ENCODE assay signal across 1 cellular context in the genomic region with DNA sequence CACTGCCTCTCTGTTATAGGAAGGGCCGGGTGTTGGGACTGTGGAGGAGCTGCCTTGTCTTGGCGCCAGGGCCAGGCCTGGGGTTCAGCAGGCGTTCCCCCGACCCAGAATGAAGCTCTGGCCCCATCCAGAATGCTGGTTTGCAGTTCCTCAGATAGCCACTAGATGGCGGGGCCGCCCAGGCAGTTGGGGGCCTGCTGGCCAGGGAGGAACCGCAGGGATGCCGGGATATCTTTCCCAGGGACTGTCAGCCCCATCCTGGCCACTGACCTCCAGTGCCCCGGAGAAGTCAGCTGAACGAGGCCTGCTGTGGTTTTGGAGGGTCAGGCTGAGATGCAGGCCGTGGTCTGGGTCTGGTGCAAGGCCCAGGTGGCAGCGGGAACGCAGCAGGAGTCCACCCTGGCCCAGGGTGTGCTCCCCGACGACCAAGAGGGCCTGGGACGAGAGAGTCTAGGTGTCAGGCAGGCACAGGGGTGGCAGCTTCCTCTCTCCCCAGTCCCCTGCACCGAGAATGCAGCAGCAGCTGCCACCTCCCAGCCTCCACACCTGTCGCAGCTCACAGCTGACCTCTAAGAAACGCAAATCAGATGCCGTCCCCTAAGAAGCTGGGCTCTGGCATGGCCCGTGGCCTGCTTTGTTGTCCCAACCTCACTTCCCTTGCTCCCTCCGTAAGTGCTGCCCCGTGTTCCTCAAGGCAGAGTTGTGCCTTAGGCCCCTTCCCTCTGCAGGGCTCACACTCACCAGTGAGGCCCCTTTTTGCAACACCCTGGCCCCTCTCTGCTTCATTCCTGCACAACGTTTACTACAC.
TF ChIP-seq lines count a peak whose summit lies in the region.

No MANE protein-coding gene starts in this region.

TF ChIP-seq in HepG2, 621 proteins besides CTCF, POLR2A, EP300 and RAD21 (continued from another document and continues in another):
- no peak for TF ChIP-seq SRSF9 (IDR thresholded peaks at IDR 0.05; ENCODE audit: borderline replicate concordance, insufficient read depth, low read depth, low read length, poor library complexity, severe bottlenecking)
- no peak for TF ChIP-seq TCF7 (IDR thresholded peaks at IDR 0.05; ENCODE audit: low read depth)
- TF ChIP-seq, protein P1, sequence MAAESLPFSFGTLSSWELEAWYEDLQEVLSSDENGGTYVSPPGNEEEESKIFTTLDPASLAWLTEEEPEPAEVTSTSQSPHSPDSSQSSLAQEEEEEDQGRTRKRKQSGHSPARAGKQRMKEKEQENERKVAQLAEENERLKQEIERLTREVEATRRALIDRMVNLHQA (CRISPR knock-in tag; IDR thresholded peaks at IDR 0.05) = no peak
- TF ChIP-seq NR2C2 (CRISPR knock-in tag; IDR thresholded peaks at IDR 0.05; ENCODE audit: borderline replicate concordance) = peak; percentile 24; the same call in 1 of the 2 replicates
- TF ChIP-seq, protein P2, sequence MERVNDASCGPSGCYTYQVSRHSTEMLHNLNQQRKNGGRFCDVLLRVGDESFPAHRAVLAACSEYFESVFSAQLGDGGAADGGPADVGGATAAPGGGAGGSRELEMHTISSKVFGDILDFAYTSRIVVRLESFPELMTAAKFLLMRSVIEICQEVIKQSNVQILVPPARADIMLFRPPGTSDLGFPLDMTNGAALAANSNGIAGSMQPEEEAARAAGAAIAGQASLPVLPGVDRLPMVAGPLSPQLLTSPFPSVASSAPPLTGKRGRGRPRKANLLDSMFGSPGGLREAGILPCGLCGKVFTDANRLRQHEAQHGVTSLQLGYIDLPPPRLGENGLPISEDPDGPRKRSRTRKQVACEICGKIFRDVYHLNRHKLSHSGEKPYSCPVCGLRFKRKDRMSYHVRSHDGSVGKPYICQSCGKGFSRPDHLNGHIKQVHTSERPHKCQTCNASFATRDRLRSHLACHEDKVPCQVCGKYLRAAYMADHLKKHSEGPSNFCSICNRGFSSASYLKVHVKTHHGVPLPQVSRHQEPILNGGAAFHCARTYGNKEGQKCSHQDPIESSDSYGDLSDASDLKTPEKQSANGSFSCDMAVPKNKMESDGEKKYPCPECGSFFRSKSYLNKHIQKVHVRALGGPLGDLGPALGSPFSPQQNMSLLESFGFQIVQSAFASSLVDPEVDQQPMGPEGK (CRISPR knock-in tag; IDR thresholded peaks at IDR 0.05) = peak; percentile 88
- peak; percentile 90; the same call in 1 of the 2 replicates for TF ChIP-seq KDM2A (CRISPR knock-in tag; IDR thresholded peaks at IDR 0.05; ENCODE audit: borderline replicate concordance, low read depth)
- peak; percentile 93 for TF ChIP-seq RBM39 (IDR thresholded peaks at IDR 0.05; ENCODE audit: low read depth, low read length, poor library complexity, severe bottlenecking)
- TF ChIP-seq, protein P3, sequence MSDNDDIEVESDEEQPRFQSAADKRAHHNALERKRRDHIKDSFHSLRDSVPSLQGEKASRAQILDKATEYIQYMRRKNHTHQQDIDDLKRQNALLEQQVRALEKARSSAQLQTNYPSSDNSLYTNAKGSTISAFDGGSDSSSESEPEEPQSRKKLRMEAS (IDR thresholded peaks at IDR 0.05) = peak; percentile 53; the same call in 1 of the 2 replicates
- TF ChIP-seq ONECUT2 (CRISPR knock-in tag; IDR thresholded peaks at IDR 0.05) = no peak
- no peak for TF ChIP-seq ZNF75D (CRISPR knock-in tag; IDR thresholded peaks at IDR 0.05; ENCODE audit: borderline replicate concordance)
- TF ChIP-seq, protein P4, sequence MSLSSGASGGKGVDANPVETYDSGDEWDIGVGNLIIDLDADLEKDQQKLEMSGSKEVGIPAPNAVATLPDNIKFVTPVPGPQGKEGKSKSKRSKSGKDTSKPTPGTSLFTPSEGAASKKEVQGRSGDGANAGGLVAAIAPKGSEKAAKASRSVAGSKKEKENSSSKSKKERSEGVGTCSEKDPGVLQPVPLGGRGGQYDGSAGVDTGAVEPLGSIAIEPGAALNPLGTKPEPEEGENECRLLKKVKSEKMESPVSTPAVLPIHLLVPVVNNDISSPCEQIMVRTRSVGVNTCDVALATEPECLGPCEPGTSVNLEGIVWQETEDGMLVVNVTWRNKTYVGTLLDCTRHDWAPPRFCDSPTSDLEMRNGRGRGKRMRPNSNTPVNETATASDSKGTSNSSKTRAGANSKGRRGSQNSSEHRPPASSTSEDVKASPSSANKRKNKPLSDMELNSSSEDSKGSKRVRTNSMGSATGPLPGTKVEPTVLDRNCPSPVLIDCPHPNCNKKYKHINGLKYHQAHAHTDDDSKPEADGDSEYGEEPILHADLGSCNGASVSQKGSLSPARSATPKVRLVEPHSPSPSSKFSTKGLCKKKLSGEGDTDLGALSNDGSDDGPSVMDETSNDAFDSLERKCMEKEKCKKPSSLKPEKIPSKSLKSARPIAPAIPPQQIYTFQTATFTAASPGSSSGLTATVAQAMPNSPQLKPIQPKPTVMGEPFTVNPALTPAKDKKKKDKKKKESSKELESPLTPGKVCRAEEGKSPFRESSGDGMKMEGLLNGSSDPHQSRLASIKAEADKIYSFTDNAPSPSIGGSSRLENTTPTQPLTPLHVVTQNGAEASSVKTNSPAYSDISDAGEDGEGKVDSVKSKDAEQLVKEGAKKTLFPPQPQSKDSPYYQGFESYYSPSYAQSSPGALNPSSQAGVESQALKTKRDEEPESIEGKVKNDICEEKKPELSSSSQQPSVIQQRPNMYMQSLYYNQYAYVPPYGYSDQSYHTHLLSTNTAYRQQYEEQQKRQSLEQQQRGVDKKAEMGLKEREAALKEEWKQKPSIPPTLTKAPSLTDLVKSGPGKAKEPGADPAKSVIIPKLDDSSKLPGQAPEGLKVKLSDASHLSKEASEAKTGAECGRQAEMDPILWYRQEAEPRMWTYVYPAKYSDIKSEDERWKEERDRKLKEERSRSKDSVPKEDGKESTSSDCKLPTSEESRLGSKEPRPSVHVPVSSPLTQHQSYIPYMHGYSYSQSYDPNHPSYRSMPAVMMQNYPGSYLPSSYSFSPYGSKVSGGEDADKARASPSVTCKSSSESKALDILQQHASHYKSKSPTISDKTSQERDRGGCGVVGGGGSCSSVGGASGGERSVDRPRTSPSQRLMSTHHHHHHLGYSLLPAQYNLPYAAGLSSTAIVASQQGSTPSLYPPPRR (CRISPR knock-in tag; IDR thresholded peaks at IDR 0.05; ENCODE audit: borderline replicate concordance) = no peak
- TF ChIP-seq RFX5 (IDR thresholded peaks at IDR 0.05; ENCODE audit: low read depth, low read length) = no peak
- TF ChIP-seq KLF15 (CRISPR knock-in tag; IDR thresholded peaks at IDR 0.05; ENCODE audit: borderline replicate concordance) = peak; percentile 17; the same call in 1 of the 2 replicates
- TF ChIP-seq, protein P5, sequence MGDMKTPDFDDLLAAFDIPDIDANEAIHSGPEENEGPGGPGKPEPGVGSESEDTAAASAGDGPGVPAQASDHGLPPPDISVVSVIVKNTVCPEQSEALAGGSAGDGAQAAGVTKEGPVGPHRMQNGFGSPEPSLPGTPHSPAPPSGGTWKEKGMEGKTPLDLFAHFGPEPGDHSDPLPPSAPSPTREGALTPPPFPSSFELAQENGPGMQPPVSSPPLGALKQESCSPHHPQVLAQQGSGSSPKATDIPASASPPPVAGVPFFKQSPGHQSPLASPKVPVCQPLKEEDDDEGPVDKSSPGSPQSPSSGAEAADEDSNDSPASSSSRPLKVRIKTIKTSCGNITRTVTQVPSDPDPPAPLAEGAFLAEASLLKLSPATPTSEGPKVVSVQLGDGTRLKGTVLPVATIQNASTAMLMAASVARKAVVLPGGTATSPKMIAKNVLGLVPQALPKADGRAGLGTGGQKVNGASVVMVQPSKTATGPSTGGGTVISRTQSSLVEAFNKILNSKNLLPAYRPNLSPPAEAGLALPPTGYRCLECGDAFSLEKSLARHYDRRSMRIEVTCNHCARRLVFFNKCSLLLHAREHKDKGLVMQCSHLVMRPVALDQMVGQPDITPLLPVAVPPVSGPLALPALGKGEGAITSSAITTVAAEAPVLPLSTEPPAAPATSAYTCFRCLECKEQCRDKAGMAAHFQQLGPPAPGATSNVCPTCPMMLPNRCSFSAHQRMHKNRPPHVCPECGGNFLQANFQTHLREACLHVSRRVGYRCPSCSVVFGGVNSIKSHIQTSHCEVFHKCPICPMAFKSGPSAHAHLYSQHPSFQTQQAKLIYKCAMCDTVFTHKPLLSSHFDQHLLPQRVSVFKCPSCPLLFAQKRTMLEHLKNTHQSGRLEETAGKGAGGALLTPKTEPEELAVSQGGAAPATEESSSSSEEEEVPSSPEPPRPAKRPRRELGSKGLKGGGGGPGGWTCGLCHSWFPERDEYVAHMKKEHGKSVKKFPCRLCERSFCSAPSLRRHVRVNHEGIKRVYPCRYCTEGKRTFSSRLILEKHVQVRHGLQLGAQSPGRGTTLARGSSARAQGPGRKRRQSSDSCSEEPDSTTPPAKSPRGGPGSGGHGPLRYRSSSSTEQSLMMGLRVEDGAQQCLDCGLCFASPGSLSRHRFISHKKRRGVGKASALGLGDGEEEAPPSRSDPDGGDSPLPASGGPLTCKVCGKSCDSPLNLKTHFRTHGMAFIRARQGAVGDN (CRISPR knock-in tag; IDR thresholded peaks at IDR 0.05) = peak; percentile 98
- TF ChIP-seq TOE1 (CRISPR knock-in tag; IDR thresholded peaks at IDR 0.05) = no peak; the same call in 1 of the 2 replicates
- TF ChIP-seq JUND (CRISPR knock-in tag; IDR thresholded peaks at IDR 0.05) = no peak
- no peak for TF ChIP-seq ZFP62 (CRISPR knock-in tag; IDR thresholded peaks at IDR 0.05)
- no peak for TF ChIP-seq ZNF333 (CRISPR knock-in tag; IDR thresholded peaks at IDR 0.05; ENCODE audit: borderline replicate concordance)
- TF ChIP-seq ZFX (CRISPR knock-in tag; IDR thresholded peaks at IDR 0.05; ENCODE audit: low read depth) = peak; percentile 97
- TF ChIP-seq CREB1 (IDR thresholded peaks at IDR 0.05) = no peak
- no peak for TF ChIP-seq CREB1 (CRISPR knock-in tag; IDR thresholded peaks at IDR 0.05)
- peak; percentile 84; the same call in 1 of the 2 replicates for TF ChIP-seq ZNF749 (CRISPR knock-in tag; IDR thresholded peaks at IDR 0.05; ENCODE audit: borderline replicate concordance)
- TF ChIP-seq ZNF331 (CRISPR knock-in tag; IDR thresholded peaks at IDR 0.05) = peak; percentile 33
- peak; percentile 40; the same call in 1 of the 2 replicates for TF ChIP-seq SP2 (CRISPR knock-in tag; IDR thresholded peaks at IDR 0.05)
- TF ChIP-seq, protein P6, sequence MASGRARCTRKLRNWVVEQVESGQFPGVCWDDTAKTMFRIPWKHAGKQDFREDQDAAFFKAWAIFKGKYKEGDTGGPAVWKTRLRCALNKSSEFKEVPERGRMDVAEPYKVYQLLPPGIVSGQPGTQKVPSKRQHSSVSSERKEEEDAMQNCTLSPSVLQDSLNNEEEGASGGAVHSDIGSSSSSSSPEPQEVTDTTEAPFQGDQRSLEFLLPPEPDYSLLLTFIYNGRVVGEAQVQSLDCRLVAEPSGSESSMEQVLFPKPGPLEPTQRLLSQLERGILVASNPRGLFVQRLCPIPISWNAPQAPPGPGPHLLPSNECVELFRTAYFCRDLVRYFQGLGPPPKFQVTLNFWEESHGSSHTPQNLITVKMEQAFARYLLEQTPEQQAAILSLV (CRISPR knock-in tag; IDR thresholded peaks at IDR 0.05; ENCODE audit: borderline replicate concordance) = peak; percentile 44; the same call in 1 of the 2 replicates
- TF ChIP-seq, protein P7, sequence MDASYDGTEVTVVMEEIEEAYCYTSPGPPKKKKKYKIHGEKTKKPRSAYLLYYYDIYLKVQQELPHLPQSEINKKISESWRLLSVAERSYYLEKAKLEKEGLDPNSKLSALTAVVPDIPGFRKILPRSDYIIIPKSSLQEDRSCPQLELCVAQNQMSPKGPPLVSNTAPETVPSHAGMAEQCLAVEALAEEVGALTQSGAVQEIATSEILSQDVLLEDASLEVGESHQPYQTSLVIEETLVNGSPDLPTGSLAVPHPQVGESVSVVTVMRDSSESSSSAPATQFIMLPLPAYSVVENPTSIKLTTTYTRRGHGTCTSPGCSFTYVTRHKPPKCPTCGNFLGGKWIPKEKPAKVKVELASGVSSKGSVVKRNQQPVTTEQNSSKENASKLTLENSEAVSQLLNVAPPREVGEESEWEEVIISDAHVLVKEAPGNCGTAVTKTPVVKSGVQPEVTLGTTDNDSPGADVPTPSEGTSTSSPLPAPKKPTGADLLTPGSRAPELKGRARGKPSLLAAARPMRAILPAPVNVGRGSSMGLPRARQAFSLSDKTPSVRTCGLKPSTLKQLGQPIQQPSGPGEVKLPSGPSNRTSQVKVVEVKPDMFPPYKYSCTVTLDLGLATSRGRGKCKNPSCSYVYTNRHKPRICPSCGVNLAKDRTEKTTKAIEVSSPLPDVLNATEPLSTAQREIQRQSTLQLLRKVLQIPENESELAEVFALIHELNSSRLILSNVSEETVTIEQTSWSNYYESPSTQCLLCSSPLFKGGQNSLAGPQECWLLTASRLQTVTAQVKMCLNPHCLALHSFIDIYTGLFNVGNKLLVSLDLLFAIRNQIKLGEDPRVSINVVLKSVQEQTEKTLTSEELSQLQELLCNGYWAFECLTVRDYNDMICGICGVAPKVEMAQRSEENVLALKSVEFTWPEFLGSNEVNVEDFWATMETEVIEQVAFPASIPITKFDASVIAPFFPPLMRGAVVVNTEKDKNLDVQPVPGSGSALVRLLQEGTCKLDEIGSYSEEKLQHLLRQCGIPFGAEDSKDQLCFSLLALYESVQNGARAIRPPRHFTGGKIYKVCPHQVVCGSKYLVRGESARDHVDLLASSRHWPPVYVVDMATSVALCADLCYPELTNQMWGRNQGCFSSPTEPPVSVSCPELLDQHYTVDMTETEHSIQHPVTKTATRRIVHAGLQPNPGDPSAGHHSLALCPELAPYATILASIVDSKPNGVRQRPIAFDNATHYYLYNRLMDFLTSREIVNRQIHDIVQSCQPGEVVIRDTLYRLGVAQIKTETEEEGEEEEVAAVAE (CRISPR knock-in tag; IDR thresholded peaks at IDR 0.05; ENCODE audit: borderline replicate concordance) = peak; percentile 53
- TF ChIP-seq AGO1 (IDR thresholded peaks at IDR 0.05; ENCODE audit: low read depth, low read length, poor library complexity, severe bottlenecking) = peak; percentile 72
- TF ChIP-seq ZNF282 (IDR thresholded peaks at IDR 0.05; ENCODE audit: partially characterized antibody) = no peak
- TF ChIP-seq, protein P8, sequence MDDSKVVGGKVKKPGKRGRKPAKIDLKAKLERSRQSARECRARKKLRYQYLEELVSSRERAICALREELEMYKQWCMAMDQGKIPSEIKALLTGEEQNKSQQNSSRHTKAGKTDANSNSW (CRISPR knock-in tag; IDR thresholded peaks at IDR 0.05; ENCODE audit: borderline replicate concordance) = no peak
- TF ChIP-seq KMT2A (CRISPR knock-in tag; IDR thresholded peaks at IDR 0.05) = peak; percentile 40; the same call in 1 of the 2 replicates
- TF ChIP-seq SMAD1 (CRISPR knock-in tag; IDR thresholded peaks at IDR 0.05; ENCODE audit: borderline replicate concordance, low read depth) = no peak; the same call in 1 of the 2 replicates
- TF ChIP-seq KLF6 (CRISPR knock-in tag; IDR thresholded peaks at IDR 0.05) = peak; percentile 74
- TF ChIP-seq TMF1 (CRISPR knock-in tag; IDR thresholded peaks at IDR 0.05; ENCODE audit: low read depth) = no peak
- TF ChIP-seq, protein P9, sequence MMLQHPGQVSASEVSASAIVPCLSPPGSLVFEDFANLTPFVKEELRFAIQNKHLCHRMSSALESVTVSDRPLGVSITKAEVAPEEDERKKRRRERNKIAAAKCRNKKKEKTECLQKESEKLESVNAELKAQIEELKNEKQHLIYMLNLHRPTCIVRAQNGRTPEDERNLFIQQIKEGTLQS (CRISPR knock-in tag; IDR thresholded peaks at IDR 0.05) = 0 out of 2 replicates have a peak, but pooled peaks have one; percentile 44
- TF ChIP-seq AHR (CRISPR knock-in tag; IDR thresholded peaks at IDR 0.05) = peak; percentile 79; the same call in 1 of the 2 replicates
- TF ChIP-seq ZFP90 (CRISPR knock-in tag; IDR thresholded peaks at IDR 0.05; ENCODE audit: borderline replicate concordance) = peak; percentile 96; the same call in 1 of the 2 replicates
